In the genomic region with DNA sequence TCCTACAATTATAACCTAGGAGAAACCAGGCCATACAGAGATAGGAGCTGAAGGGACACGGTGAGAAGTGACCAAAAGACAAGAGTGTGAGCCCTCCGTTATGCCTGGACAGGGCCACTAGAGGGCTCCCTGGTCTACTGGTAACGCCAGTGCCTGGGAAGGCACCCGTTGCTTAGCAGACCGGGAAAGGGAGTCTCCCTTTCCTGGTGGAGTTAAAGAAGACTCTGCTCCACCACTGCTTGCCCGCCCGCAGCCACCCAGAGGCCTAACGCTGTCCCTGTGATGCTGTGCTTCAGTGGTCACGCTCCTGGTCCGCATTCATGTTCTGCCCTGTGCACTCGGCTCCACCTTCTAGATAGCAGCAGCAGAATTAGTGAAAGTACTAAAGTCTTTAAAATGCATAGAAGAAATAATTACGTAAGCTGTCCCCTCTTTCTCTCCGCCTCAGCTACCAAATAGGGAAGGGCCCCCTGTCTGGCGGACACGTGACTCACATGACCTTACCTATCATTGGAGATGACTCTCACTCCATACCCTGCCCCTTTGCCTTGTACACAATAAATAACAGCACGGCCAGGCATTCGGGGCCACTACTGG, we compare ENCODE assay signal across 1 cellular context.
TF ChIP-seq lines count a peak whose summit lies in the region.

No MANE protein-coding gene starts in this region.

TF ChIP-seq in HepG2, 621 proteins besides CTCF, POLR2A, EP300 and RAD21 (continued from another document and continues in another):
- TF ChIP-seq, protein P1, sequence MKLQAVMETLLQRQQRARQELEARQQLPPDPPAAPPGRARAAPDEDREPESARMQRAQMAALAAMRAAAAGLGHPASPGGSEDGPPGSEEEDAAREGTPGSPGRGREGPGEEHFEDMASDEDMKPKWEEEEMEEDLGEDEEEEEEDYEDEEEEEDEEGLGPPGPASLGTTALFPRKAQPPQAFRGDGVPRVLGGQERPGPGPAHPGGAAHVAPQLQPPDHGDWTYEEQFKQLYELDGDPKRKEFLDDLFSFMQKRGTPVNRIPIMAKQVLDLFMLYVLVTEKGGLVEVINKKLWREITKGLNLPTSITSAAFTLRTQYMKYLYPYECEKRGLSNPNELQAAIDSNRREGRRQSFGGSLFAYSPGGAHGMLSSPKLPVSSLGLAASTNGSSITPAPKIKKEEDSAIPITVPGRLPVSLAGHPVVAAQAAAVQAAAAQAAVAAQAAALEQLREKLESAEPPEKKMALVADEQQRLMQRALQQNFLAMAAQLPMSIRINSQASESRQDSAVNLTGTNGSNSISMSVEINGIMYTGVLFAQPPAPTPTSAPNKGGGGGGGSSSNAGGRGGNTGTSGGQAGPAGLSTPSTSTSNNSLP (IDR thresholded peaks at IDR 0.05; ENCODE audit: low read depth, low read length): no peak
- TF ChIP-seq, protein P2, sequence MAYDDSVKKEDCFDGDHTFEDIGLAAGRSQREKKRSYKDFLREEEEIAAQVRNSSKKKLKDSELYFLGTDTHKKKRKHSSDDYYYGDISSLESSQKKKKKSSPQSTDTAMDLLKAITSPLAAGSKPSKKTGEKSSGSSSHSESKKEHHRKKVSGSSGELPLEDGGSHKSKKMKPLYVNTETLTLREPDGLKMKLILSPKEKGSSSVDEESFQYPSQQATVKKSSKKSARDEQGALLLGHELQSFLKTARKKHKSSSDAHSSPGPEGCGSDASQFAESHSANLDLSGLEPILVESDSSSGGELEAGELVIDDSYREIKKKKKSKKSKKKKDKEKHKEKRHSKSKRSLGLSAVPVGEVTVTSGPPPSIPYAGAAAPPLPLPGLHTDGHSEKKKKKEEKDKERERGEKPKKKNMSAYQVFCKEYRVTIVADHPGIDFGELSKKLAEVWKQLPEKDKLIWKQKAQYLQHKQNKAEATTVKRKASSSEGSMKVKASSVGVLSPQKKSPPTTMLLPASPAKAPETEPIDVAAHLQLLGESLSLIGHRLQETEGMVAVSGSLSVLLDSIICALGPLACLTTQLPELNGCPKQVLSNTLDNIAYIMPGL (CRISPR knock-in tag; IDR thresholded peaks at IDR 0.05; ENCODE audit: borderline replicate concordance in 1 of 2, low read depth in 1 of 2): peak; percentile 55 to 78
- TF ChIP-seq NFIC (IDR thresholded peaks at IDR 0.05; ENCODE audit: low read length) (no peak), ZFX (CRISPR knock-in tag; IDR thresholded peaks at IDR 0.05; ENCODE audit: low read depth) (0 out of 2 replicates have a peak, but pooled peaks have one; percentile 9), ZNF768 (CRISPR knock-in tag; IDR thresholded peaks at IDR 0.05) (peak; percentile 93), U2AF2 (IDR thresholded peaks at IDR 0.05; ENCODE audit: low read depth, low read length) (no peak), ZNF382 (CRISPR knock-in tag; IDR thresholded peaks at IDR 0.05; ENCODE audit: borderline replicate concordance) (no peak), ZNF468 (CRISPR knock-in tag; IDR thresholded peaks at IDR 0.05) (no peak), MLLT10 (CRISPR knock-in tag; IDR thresholded peaks at IDR 0.05) (no peak), NRL (CRISPR knock-in tag; IDR thresholded peaks at IDR 0.05; ENCODE audit: borderline replicate concordance) (no peak), EEA1 (CRISPR knock-in tag; IDR thresholded peaks at IDR 0.05; ENCODE audit: borderline replicate concordance) (no peak), STAG1 (CRISPR knock-in tag; IDR thresholded peaks at IDR 0.05) (peak; percentile 95), MATR3 (CRISPR knock-in tag; IDR thresholded peaks at IDR 0.05) (no peak), KDM2A (CRISPR knock-in tag; IDR thresholded peaks at IDR 0.05; ENCODE audit: borderline replicate concordance, low read depth) (peak; percentile 70; the same call in 1 of the 2 replicates), MXI1 (IDR thresholded peaks at IDR 0.05; ENCODE audit: borderline replicate concordance, low read depth, low read length) (no peak), KAT8 (CRISPR knock-in tag; IDR thresholded peaks at IDR 0.05) (peak; percentile 32; the same call in 1 of the 2 replicates), ZNF3 (CRISPR knock-in tag; IDR thresholded peaks at IDR 0.05) (no peak), ZNF367 (CRISPR knock-in tag; IDR thresholded peaks at IDR 0.05; ENCODE audit: borderline replicate concordance) (no peak), HNRNPL (IDR thresholded peaks at IDR 0.05; ENCODE audit: low read depth, low read length) (no peak), ZNF572 (CRISPR knock-in tag; IDR thresholded peaks at IDR 0.05) (no peak), PPARG (CRISPR knock-in tag; conservative IDR thresholded peaks at IDR 0.05) (no peak), IRF2 (CRISPR knock-in tag; IDR thresholded peaks at IDR 0.05) (no peak; the same call in 1 of the 2 replicates), TBX3 (IDR thresholded peaks at IDR 0.05; ENCODE audit: borderline replicate concordance) (no peak), SOX6 (IDR thresholded peaks at IDR 0.05) (no peak), SOX6 (CRISPR knock-in tag; IDR thresholded peaks at IDR 0.05) (no peak), FOXA3 (CRISPR knock-in tag; IDR thresholded peaks at IDR 0.05) (0 out of 2 replicates have a peak, but pooled peaks have one; percentile 22), NBN (conservative IDR thresholded peaks at IDR 0.05) (no peak), ZNF557 (CRISPR knock-in tag; IDR thresholded peaks at IDR 0.05) (no peak), CENPX (CRISPR knock-in tag; IDR thresholded peaks at IDR 0.05) (no peak), FOXP1 (IDR thresholded peaks at IDR 0.05) (no peak), FOXP1 (CRISPR knock-in tag; IDR thresholded peaks at IDR 0.05) (no peak), ZNF7 (CRISPR knock-in tag; IDR thresholded peaks at IDR 0.05) (no peak), ZNF451 (CRISPR knock-in tag; IDR thresholded peaks at IDR 0.05) (no peak), ZNF101 (CRISPR knock-in tag; IDR thresholded peaks at IDR 0.05; ENCODE audit: borderline replicate concordance, low read depth) (no peak), NCOR1 (IDR thresholded peaks at IDR 0.05; ENCODE audit: borderline replicate concordance, low read length) (no peak), ZNF713 (CRISPR knock-in tag; IDR thresholded peaks at IDR 0.05) (no peak), EED (CRISPR knock-in tag; IDR thresholded peaks at IDR 0.05) (no peak), ZNF607 (CRISPR knock-in tag; IDR thresholded peaks at IDR 0.05; ENCODE audit: borderline replicate concordance) (no peak), RBM39 (IDR thresholded peaks at IDR 0.05; ENCODE audit: low read depth, low read length, poor library complexity, severe bottlenecking) (no peak), ZNF446 (CRISPR knock-in tag; IDR thresholded peaks at IDR 0.05) (no peak), MED8 (CRISPR knock-in tag; IDR thresholded peaks at IDR 0.05; ENCODE audit: insufficient replicate concordance) (no peak), XBP1 (CRISPR knock-in tag; IDR thresholded peaks at IDR 0.05) (no peak), RCOR2 (CRISPR knock-in tag; IDR thresholded peaks at IDR 0.05) (no peak), KLF6 (CRISPR knock-in tag; IDR thresholded peaks at IDR 0.05) (no peak), ATRX (CRISPR knock-in tag; IDR thresholded peaks at IDR 0.05; ENCODE audit: borderline replicate concordance) (no peak), RXRA (CRISPR knock-in tag; IDR thresholded peaks at IDR 0.05) (no peak), ZNF143 (CRISPR knock-in tag; IDR thresholded peaks at IDR 0.05) (no peak), ZNF562 (CRISPR knock-in tag; IDR thresholded peaks at IDR 0.05; ENCODE audit: borderline replicate concordance) (no peak), MED13 (CRISPR knock-in tag; IDR thresholded peaks at IDR 0.05) (no peak)
- TF ChIP-seq, protein P3, sequence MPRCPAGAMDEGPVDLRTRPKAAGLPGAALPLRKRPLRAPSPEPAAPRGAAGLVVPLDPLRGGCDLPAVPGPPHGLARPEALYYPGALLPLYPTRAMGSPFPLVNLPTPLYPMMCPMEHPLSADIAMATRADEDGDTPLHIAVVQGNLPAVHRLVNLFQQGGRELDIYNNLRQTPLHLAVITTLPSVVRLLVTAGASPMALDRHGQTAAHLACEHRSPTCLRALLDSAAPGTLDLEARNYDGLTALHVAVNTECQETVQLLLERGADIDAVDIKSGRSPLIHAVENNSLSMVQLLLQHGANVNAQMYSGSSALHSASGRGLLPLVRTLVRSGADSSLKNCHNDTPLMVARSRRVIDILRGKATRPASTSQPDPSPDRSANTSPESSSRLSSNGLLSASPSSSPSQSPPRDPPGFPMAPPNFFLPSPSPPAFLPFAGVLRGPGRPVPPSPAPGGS (CRISPR knock-in tag; IDR thresholded peaks at IDR 0.05): no peak
- TF ChIP-seq, protein P4, sequence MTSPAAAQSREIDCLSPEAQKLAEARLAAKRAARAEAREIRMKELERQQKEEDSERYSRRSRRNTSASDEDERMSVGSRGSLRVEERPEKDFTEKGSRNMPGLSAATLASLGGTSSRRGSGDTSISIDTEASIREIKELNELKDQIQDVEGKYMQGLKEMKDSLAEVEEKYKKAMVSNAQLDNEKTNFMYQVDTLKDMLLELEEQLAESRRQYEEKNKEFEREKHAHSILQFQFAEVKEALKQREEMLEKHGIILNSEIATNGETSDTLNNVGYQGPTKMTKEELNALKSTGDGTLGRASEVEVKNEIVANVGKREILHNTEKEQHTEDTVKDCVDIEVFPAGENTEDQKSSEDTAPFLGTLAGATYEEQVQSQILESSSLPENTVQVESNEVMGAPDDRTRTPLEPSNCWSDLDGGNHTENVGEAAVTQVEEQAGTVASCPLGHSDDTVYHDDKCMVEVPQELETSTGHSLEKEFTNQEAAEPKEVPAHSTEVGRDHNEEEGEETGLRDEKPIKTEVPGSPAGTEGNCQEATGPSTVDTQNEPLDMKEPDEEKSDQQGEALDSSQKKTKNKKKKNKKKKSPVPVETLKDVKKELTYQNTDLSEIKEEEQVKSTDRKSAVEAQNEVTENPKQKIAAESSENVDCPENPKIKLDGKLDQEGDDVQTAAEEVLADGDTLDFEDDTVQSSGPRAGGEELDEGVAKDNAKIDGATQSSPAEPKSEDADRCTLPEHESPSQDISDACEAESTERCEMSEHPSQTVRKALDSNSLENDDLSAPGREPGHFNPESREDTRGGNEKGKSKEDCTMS (CRISPR knock-in tag; conservative IDR thresholded peaks at IDR 0.05): no peak
- TF ChIP-seq, protein P5, sequence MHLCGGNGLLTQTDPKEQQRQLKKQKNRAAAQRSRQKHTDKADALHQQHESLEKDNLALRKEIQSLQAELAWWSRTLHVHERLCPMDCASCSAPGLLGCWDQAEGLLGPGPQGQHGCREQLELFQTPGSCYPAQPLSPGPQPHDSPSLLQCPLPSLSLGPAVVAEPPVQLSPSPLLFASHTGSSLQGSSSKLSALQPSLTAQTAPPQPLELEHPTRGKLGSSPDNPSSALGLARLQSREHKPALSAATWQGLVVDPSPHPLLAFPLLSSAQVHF (CRISPR knock-in tag; IDR thresholded peaks at IDR 0.05): no peak
- TF ChIP-seq, protein P6, sequence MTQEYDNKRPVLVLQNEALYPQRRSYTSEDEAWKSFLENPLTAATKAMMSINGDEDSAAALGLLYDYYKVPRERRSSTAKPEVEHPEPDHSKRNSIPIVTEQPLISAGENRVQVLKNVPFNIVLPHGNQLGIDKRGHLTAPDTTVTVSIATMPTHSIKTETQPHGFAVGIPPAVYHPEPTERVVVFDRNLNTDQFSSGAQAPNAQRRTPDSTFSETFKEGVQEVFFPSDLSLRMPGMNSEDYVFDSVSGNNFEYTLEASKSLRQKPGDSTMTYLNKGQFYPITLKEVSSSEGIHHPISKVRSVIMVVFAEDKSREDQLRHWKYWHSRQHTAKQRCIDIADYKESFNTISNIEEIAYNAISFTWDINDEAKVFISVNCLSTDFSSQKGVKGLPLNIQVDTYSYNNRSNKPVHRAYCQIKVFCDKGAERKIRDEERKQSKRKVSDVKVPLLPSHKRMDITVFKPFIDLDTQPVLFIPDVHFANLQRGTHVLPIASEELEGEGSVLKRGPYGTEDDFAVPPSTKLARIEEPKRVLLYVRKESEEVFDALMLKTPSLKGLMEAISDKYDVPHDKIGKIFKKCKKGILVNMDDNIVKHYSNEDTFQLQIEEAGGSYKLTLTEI (CRISPR knock-in tag; conservative IDR thresholded peaks at IDR 0.05): no peak
- TF ChIP-seq, protein P7, sequence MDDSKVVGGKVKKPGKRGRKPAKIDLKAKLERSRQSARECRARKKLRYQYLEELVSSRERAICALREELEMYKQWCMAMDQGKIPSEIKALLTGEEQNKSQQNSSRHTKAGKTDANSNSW (CRISPR knock-in tag; IDR thresholded peaks at IDR 0.05; ENCODE audit: borderline replicate concordance): no peak
- TF ChIP-seq, protein P8, sequence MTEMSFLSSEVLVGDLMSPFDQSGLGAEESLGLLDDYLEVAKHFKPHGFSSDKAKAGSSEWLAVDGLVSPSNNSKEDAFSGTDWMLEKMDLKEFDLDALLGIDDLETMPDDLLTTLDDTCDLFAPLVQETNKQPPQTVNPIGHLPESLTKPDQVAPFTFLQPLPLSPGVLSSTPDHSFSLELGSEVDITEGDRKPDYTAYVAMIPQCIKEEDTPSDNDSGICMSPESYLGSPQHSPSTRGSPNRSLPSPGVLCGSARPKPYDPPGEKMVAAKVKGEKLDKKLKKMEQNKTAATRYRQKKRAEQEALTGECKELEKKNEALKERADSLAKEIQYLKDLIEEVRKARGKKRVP (CRISPR knock-in tag; IDR thresholded peaks at IDR 0.05): no peak
- TF ChIP-seq, protein P9, sequence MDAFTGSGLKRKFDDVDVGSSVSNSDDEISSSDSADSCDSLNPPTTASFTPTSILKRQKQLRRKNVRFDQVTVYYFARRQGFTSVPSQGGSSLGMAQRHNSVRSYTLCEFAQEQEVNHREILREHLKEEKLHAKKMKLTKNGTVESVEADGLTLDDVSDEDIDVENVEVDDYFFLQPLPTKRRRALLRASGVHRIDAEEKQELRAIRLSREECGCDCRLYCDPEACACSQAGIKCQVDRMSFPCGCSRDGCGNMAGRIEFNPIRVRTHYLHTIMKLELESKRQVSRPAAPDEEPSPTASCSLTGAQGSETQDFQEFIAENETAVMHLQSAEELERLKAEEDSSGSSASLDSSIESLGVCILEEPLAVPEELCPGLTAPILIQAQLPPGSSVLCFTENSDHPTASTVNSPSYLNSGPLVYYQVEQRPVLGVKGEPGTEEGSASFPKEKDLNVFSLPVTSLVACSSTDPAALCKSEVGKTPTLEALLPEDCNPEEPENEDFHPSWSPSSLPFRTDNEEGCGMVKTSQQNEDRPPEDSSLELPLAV (CRISPR knock-in tag; conservative IDR thresholded peaks at IDR 0.05; ENCODE audit: low read depth): no peak
- TF ChIP-seq, protein P10, sequence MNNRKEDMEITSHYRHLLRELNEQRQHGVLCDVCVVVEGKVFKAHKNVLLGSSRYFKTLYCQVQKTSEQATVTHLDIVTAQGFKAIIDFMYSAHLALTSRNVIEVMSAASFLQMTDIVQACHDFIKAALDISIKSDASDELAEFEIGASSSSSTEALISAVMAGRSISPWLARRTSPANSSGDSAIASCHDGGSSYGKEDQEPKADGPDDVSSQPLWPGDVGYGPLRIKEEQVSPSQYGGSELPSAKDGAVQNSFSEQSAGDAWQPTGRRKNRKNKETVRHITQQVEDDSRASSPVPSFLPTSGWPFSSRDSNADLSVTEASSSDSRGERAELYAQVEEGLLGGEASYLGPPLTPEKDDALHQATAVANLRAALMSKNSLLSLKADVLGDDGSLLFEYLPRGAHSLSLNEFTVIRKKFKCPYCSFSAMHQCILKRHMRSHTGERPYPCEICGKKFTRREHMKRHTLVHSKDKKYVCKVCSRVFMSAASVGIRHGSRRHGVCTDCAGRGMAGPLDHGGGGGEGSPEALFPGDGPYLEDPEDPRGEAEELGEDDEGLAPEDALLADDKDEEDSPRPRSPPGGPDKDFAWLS (CRISPR knock-in tag; IDR thresholded peaks at IDR 0.05; ENCODE audit: borderline replicate concordance): no peak
- TF ChIP-seq, protein P11, sequence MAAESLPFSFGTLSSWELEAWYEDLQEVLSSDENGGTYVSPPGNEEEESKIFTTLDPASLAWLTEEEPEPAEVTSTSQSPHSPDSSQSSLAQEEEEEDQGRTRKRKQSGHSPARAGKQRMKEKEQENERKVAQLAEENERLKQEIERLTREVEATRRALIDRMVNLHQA (CRISPR knock-in tag; IDR thresholded peaks at IDR 0.05): no peak
